ENCODE assay signal across 9 cellular contexts in genomic region chr10:14478639-14479038, GRCh38.
DNase-seq lines count a peak whose midpoint lies in the region; ATAC-seq and TF ChIP-seq lines count a peak whose summit lies in the region.
"Had no signal": no experiment of that assay in that cellular context is flagged by ENCODE, and none has a peak within 500 bp of the region (broad histone marks: within the 10 kb centered on the region; RNA-seq: fewer than 3 reads in every experiment).

No MANE protein-coding gene starts in this region.

- no peaks in the 10 kb centered on the region for H3K36me3 Mint-ChIP-seq in activated CD8-positive, alpha-beta T cell treated with anti-CD3 and anti-CD28 coated beads for 36 hours (ENCODE audit: low read depth)
- no peaks in the 10 kb centered on the region for H3K36me3 Mint-ChIP-seq in activated CD8-positive, alpha-beta T cell treated with anti-CD3 and anti-CD28 coated beads, Interleukin-2, amount 10 ng/mL, durations not matched to agents 7 days and 5 days (ENCODE audit: low read depth)
- H3K36me3 Mint-ChIP-seq in activated naive CD4-positive, alpha-beta T cell treated with anti-CD3 and anti-CD28 coated beads for 36 hours (ENCODE audit: low read depth): no peaks in the 10 kb centered on the region

- POLR2A ChIA-PET in activated CD8-positive, alpha-beta T cell treated with anti-CD3 and anti-CD28 coated beads for 36 hours (lab: Charles Lee): no interaction called here
- POLR2A ChIA-PET in activated CD8-positive, alpha-beta T cell treated with anti-CD3 and anti-CD28 coated beads, Interleukin-2, amount 10 ng/mL, durations not matched to agents 7 days and 5 days (lab: Charles Lee): no interaction called here

- TF ChIP-seq CTCF in activated CD8-positive, alpha-beta T cell treated with anti-CD3 and anti-CD28 coated beads for 36 hours (IDR thresholded peaks at IDR 0.05): peak; percentile 56

- no peak overlapping the region for H3K4me3 Mint-ChIP-seq in activated CD8-positive, alpha-beta T cell treated with anti-CD3 and anti-CD28 coated beads for 36 hours
- H3K4me3 Mint-ChIP-seq in activated CD8-positive, alpha-beta T cell treated with anti-CD3 and anti-CD28 coated beads, Interleukin-2, amount 10 ng/mL, durations not matched to agents 7 days and 5 days: no peak overlapping the region
- no peak overlapping the region for H3K4me3 Mint-ChIP-seq in activated naive CD4-positive, alpha-beta T cell treated with anti-CD3 and anti-CD28 coated beads for 36 hours
- H3K4me3 Mint-ChIP-seq: activated naive CD8-positive, alpha-beta T cell had no signal

- no peak overlapping the region for H3K27ac Mint-ChIP-seq in activated CD8-positive, alpha-beta T cell treated with anti-CD3 and anti-CD28 coated beads for 36 hours
- H3K27ac Mint-ChIP-seq in activated CD8-positive, alpha-beta T cell treated with anti-CD3 and anti-CD28 coated beads, Interleukin-2, amount 10 ng/mL, durations not matched to agents 7 days and 5 days: no peak overlapping the region
- no peak overlapping the region for H3K27ac Mint-ChIP-seq in activated naive CD4-positive, alpha-beta T cell treated with anti-CD3 and anti-CD28 coated beads for 36 hours
- H3K27ac Mint-ChIP-seq: activated naive CD8-positive, alpha-beta T cell had no signal

- H3K9me3 Mint-ChIP-seq in activated CD8-positive, alpha-beta T cell treated with anti-CD3 and anti-CD28 coated beads for 36 hours: no peaks in the 10 kb centered on the region
- H3K9me3 Mint-ChIP-seq in activated CD8-positive, alpha-beta T cell treated with anti-CD3 and anti-CD28 coated beads, Interleukin-2, amount 10 ng/mL, durations not matched to agents 7 days and 5 days (ENCODE audit: insufficient read depth): no peaks in the 10 kb centered on the region
- no peaks in the 10 kb centered on the region for H3K9me3 Mint-ChIP-seq in activated naive CD4-positive, alpha-beta T cell treated with anti-CD3 and anti-CD28 coated beads for 36 hours

- peaks cover 6% of the 10 kb centered on the region for H3K27me3 Mint-ChIP-seq in activated CD8-positive, alpha-beta T cell treated with anti-CD3 and anti-CD28 coated beads for 36 hours
- H3K27me3 Mint-ChIP-seq in activated CD8-positive, alpha-beta T cell treated with anti-CD3 and anti-CD28 coated beads, Interleukin-2, amount 10 ng/mL, durations not matched to agents 7 days and 5 days (ENCODE audit: low read depth): peaks cover 21% of the 10 kb centered on the region
- peaks cover 5% of the 10 kb centered on the region for H3K27me3 Mint-ChIP-seq in activated naive CD4-positive, alpha-beta T cell treated with anti-CD3 and anti-CD28 coated beads for 36 hours (ENCODE audit: low read depth)

- CTCF ChIA-PET in activated CD8-positive, alpha-beta T cell treated with anti-CD3 and anti-CD28 coated beads for 36 hours (lab: Charles Lee): interaction anchor here (1.5 to 4.7 kb wide), 2 partner anchors 8 to 282 kb away, joined by 3 to 24 read pairs; no protein-coding TSS in a partner anchor
- CTCF ChIA-PET in activated CD8-positive, alpha-beta T cell treated with anti-CD3 and anti-CD28 coated beads, Interleukin-2, amount 10 ng/mL, durations not matched to agents 7 days and 5 days (lab: Charles Lee): interaction anchor here (0.9 to 1.2 kb wide), 2 partner anchors 282 to 283 kb away, joined by 3 to 6 read pairs; no protein-coding TSS in a partner anchor
- CTCF ChIA-PET in activated naive CD4-positive, alpha-beta T cell treated with anti-CD3 and anti-CD28 coated beads for 36 hours (lab: Charles Lee): interaction anchor here (0.6 to 3.4 kb wide), 5 partner anchors 9 to 445 kb away, joined by 3 to 17 read pairs (median 4); no protein-coding TSS in a partner anchor

- no peaks in the 10 kb centered on the region for H3K4me1 Mint-ChIP-seq in activated CD8-positive, alpha-beta T cell treated with anti-CD3 and anti-CD28 coated beads for 36 hours (ENCODE audit: low read depth)
- no peaks in the 10 kb centered on the region for H3K4me1 Mint-ChIP-seq in activated CD8-positive, alpha-beta T cell treated with anti-CD3 and anti-CD28 coated beads, Interleukin-2, amount 10 ng/mL, durations not matched to agents 7 days and 5 days (ENCODE audit: low read depth)
- H3K4me1 Mint-ChIP-seq in activated naive CD4-positive, alpha-beta T cell treated with anti-CD3 and anti-CD28 coated beads for 36 hours (ENCODE audit: low read depth): peaks cover 2% of the 10 kb centered on the region

- peak; percentile 65 for ATAC-seq in activated CD8-positive, alpha-beta T cell treated with anti-CD3 and anti-CD28 coated beads for 36 hours
- ATAC-seq in activated CD8-positive, alpha-beta T cell treated with anti-CD3 and anti-CD28 coated beads, Interleukin-2, amount 10 ng/mL, durations not matched to agents 7 days and 5 days: no peak
- ATAC-seq in left cardiac atrium: peak; percentile 71 to 89

- intact Hi-C loops in activated CD8-positive, alpha-beta T cell treated with anti-CD3 and anti-CD28 coated beads for 36 hours (cut with micrococcal nuclease): loop anchor here (5.0 kb wide), 1 partner anchor 276 kb away; no protein-coding TSS in a partner anchor
- intact Hi-C loops in activated naive CD4-positive, alpha-beta T cell treated with anti-CD3 and anti-CD28 coated beads for 36 hours (cut with micrococcal nuclease): loop anchor here (1.0 to 10.0 kb wide), 4 partner anchors 174 to 691 kb away; no protein-coding TSS in a partner anchor
- intact Hi-C loops in left cardiac atrium (cut with DNase I): loop anchor here (2.0 to 5.0 kb wide), 2 partner anchors 281 to 282 kb away; no protein-coding TSS in a partner anchor

- DNase-seq in activated CD8-positive, alpha-beta T cell treated with anti-CD3 and anti-CD28 coated beads for 36 hours: peak; percentile 35
- DNase-seq in activated CD8-positive, alpha-beta T cell treated with anti-CD3 and anti-CD28 coated beads, Interleukin-2, amount 10 ng/mL, durations not matched to agents 7 days and 5 days: no peak
- peak; percentile 14 for DNase-seq in NCI-H1105 (lab: John Stamatoyannopoulos, UW)
- DNase-seq in activated naive CD4-positive, alpha-beta T cell treated with anti-CD3 and anti-CD28 coated beads for 36 hours: peak; percentile 57
- peak; percentile 74 for DNase-seq in left cardiac atrium
- peak; percentile 70 for DNase-seq in retina
- DNase-seq in KG1 (lab: John Stamatoyannopoulos, UW): no peak
- DNase-seq in NK-92 (lab: John Stamatoyannopoulos, UW; ENCODE audit: unreplicated experiment): no peak

Comparison
In these comparisons a context has a peak if more than half of its experiments do, and no peak if none do; other contexts are left out.
1. DNase-seq: peak in activated CD8-positive, alpha-beta T cell treated with anti-CD3 and anti-CD28 coated beads for 36 hours (single experiment), NCI-H1105 (single experiment), activated naive CD4-positive, alpha-beta T cell treated with anti-CD3 and anti-CD28 coated beads for 36 hours (single experiment), left cardiac atrium (single experiment) and retina (single experiment); none in activated CD8-positive, alpha-beta T cell treated with anti-CD3 and anti-CD28 coated beads, Interleukin-2, amount 10 ng/mL, durations not matched to agents 7 days and 5 days (single experiment), KG1 (single experiment) and NK-92 (single experiment).